10 cellular contexts compared by ENCODE assay signal in genomic region chrX:49331841-49332240, GRCh38. TPM values are rescaled to one million over a fixed set of nuclear protein-coding genes. Genes with fewer than 3 reads are reported as not detected.
"Had no signal": no experiment of that assay in that cellular context is flagged by ENCODE, and none has a peak within 500 bp of the region (broad histone marks: within the 10 kb centered on the region; RNA-seq: fewer than 3 reads in every experiment).

No MANE protein-coding gene starts in this region.

RNA-seq across cellular contexts. Expression of gene GAGE13, which starts 0.5 kb away (rescaled TPM):
- total RNA-seq: activated CD8-positive, alpha-beta T cell treated with anti-CD3 and anti-CD28 coated beads for 36 hours; activated naive CD8-positive, alpha-beta T cell treated with anti-CD3 and anti-CD28 coated beads, Interleukin-2, amount 10 ng/mL, durations not matched to agents 7 days and 5 days; ascending aorta; cardiac muscle cell; IMR-90; M059J; PC-3; Peyer's patch had no signal
- polyA plus RNA-seq: adipose tissue, IMR-90 had no signal

RNA-seq across cellular contexts. Expression of gene GAGE12J, which starts 10.0 kb away (rescaled TPM):
- total RNA-seq: activated CD8-positive, alpha-beta T cell treated with anti-CD3 and anti-CD28 coated beads for 36 hours; activated naive CD8-positive, alpha-beta T cell treated with anti-CD3 and anti-CD28 coated beads, Interleukin-2, amount 10 ng/mL, durations not matched to agents 7 days and 5 days; ascending aorta; cardiac muscle cell; IMR-90; K562; M059J; PC-3; Peyer's patch had no signal
- polyA plus RNA-seq: adipose tissue, cardiac muscle cell, IMR-90 had no signal

RNA-seq across cellular contexts. Expression of gene GAGE10, which starts 28.4 kb away (rescaled TPM):
- total RNA-seq: activated CD8-positive, alpha-beta T cell treated with anti-CD3 and anti-CD28 coated beads for 36 hours; activated naive CD8-positive, alpha-beta T cell treated with anti-CD3 and anti-CD28 coated beads, Interleukin-2, amount 10 ng/mL, durations not matched to agents 7 days and 5 days; ascending aorta; cardiac muscle cell; IMR-90; M059J; PC-3; Peyer's patch had no signal
- polyA plus RNA-seq: adipose tissue, cardiac muscle cell, IMR-90 had no signal
